10 cellular contexts compared by ENCODE assay signal in genomic region chr3:4904801-4905695, GRCh38.
DNase-seq lines count a peak whose midpoint lies in the region; ATAC-seq and TF ChIP-seq lines count a peak whose summit lies in the region.
"Had no signal": no experiment of that assay in that cellular context is flagged by ENCODE, and none has a peak within 500 bp of the region (broad histone marks: within the 10 kb centered on the region; RNA-seq: fewer than 3 reads in every experiment).

No MANE protein-coding gene starts in this region.

- H3K27ac ChIP-seq in VCaP (peak overlapping the region; percentile 84), fibroblast of lung (ENCODE audit: insufficient read depth, low read length) (no peak overlapping the region)

- no peaks in the 10 kb centered on the region for H3K9me3 ChIP-seq in fibroblast of lung (ENCODE audit: control insufficient read depth, insufficient read depth, low read depth, low read length)

- DNase-seq in NOMO-1 treated with DMSO at 0.1 percent for 48 hours (lab: John Stamatoyannopoulos, UW; ENCODE audit: unreplicated experiment) (peak; percentile 44), NOMO-1 treated with dmso at 0.1 percent for 144 hours (lab: John Stamatoyannopoulos, UW; ENCODE audit: unreplicated experiment) (no peak), fibroblast of lung (ENCODE audit: low read depth in 2 of 2) (peak; percentile 43 to 45), stromal cell of bone marrow (ENCODE audit: low read depth) (peak; percentile 25), AG08396 (ENCODE audit: low spot score) (no peak), Right ventricle myocardium inferior (ENCODE audit: missing footprints) (no peak)
- DNase-seq in NK-92 treated with Interleukin-12 subunit alpha and Interleukin-12 subunit beta, amount 100 ng/mL, for 24 hours (lab: John Stamatoyannopoulos, UW) = no peak
- DNase-seq: ACHN, NCI-H2227 treated with DMSO at 0.1 percent for 48 hours had no signal

- no peak for ATAC-seq in Right ventricle myocardium inferior

- H3K4me1 ChIP-seq in fibroblast of lung (ENCODE audit: control insufficient read depth, extremely low read depth, insufficient read depth, low read length) = no peaks in the 10 kb centered on the region

- H3K4me3 ChIP-seq in fibroblast of lung (replicated peaks in 1 of 4; ENCODE audit: control extremely low read depth in 1 of 4, insufficient read depth in 1 of 4, low read depth in 3 of 4, low read length in 4 of 4) = no peak overlapping the region

- no peaks in the 10 kb centered on the region for H3K27me3 ChIP-seq in fibroblast of lung (ENCODE audit: control insufficient read depth, insufficient read depth, low read length)

- no peak overlapping the region for H3K9ac ChIP-seq in fibroblast of lung (ENCODE audit: insufficient read depth, low read length)

- intact Hi-C loops in Right ventricle myocardium inferior (cut with DNase I) = no loop called here

- TF ChIP-seq CTCF in VCaP (conservative IDR thresholded peaks at IDR 0.05) (no peak), fibroblast of lung (conservative IDR thresholded peaks at IDR 0.05 in 1 of 2, IDR thresholded peaks at IDR 0.05 in 1 of 2; ENCODE audit: low read depth in 1 of 2, low read length in 2 of 2) (no peak)

- H4K20me1 ChIP-seq in fibroblast of lung (ENCODE audit: control insufficient read depth, extremely low read depth, insufficient read depth, low read length) = no peaks in the 10 kb centered on the region

- H3K79me2 ChIP-seq in fibroblast of lung (ENCODE audit: control insufficient read depth, insufficient read depth, low read length) = no peaks in the 10 kb centered on the region

- H3K4me2 ChIP-seq in fibroblast of lung (ENCODE audit: extremely low read depth, insufficient read depth, low read length) = no peak overlapping the region

- H3K36me3 ChIP-seq in fibroblast of lung (ENCODE audit: control insufficient read depth, insufficient read depth, low read length) = no peaks in the 10 kb centered on the region

- H2AFZ ChIP-seq in fibroblast of lung (ENCODE audit: low read length) = no peak overlapping the region

Comparison
In these comparisons a context has a peak if more than half of its experiments do, and no peak if none do; other contexts are left out.
1. DNase-seq: peak in NOMO-1 treated with DMSO at 0.1 percent for 48 hours (single experiment), fibroblast of lung (2 of 2) and stromal cell of bone marrow (single experiment); none in NOMO-1 treated with dmso at 0.1 percent for 144 hours (single experiment), AG08396 (single experiment), NK-92 treated with Interleukin-12 subunit alpha and Interleukin-12 subunit beta, amount 100 ng/mL, for 24 hours (single experiment) and Right ventricle myocardium inferior (single experiment).